ENCODE assay signal across 8 cellular contexts in genomic region chr19:49639401-49640112, GRCh38. TPM values are rescaled to one million over a fixed set of nuclear protein-coding genes. Genes with fewer than 3 reads are reported as not detected.
A peak's percentile ranks its signal among the peaks of the same experiment; 100 is the strongest.
DNase-seq lines count a peak whose midpoint lies in the region; ATAC-seq and TF ChIP-seq lines count a peak whose summit lies in the region.

No MANE protein-coding gene starts in this region.

- H3K27ac Mint-ChIP-seq in CD4-positive, alpha-beta T cell: peak overlapping the region; percentile 97

- POLR2A ChIA-PET in CD4-positive, alpha-beta T cell (lab: Charles Lee): interaction anchor here (0.5 to 5.5 kb wide), 30 partner anchors 8 to 1314 kb away, joined by 3 to 125 read pairs (median 4); partner anchors contain the start of genes AKT1S1, ALDH16A1, BCL2L12 and EMP3

- ATAC-seq in CD4-positive, alpha-beta T cell (ENCODE audit: poor library complexity): no peak
- no peak for ATAC-seq in GM18858 (IDR thresholded peaks at IDR 0.05; ENCODE audit: unreplicated experiment)

- H2AFZ ChIP-seq in OCI-LY3 (ENCODE audit: low read depth, low read length) (peak overlapping the region; percentile 3; the same call in 1 of the 2 replicates), neuronal stem cell (ENCODE audit: low read length) (peak overlapping the region; percentile 58)

- H3K36me3 Mint-ChIP-seq in CD4-positive, alpha-beta T cell (ENCODE audit: low read depth): peaks cover 5% of the 10 kb centered on the region

- peaks cover 15% of the 10 kb centered on the region for H3K4me1 ChIP-seq in OCI-LY3 (ENCODE audit: low read length)
- peaks cover 7% of the 10 kb centered on the region for H3K4me1 ChIP-seq in endocrine pancreas (ENCODE audit: control insufficient read depth, insufficient read depth, low read length)
- peaks cover 23 to 43% of the 10 kb centered on the region in 2 donors for H3K4me1 ChIP-seq in neuronal stem cell (ENCODE audit: control insufficient read depth in 2 of 2, insufficient read depth in 1 of 2, low read depth in 1 of 2, low read length in 2 of 2)

- peak overlapping the region; percentile 95 for H3K4me3 Mint-ChIP-seq in CD4-positive, alpha-beta T cell

- H3K4me3 ChIP-seq in OCI-LY3 (ENCODE audit: low read length) (peak overlapping the region; percentile 79), endocrine pancreas (ENCODE audit: control insufficient read depth, insufficient read depth, low read length) (no peak overlapping the region), neuronal stem cell (ENCODE audit: low read length in 2 of 2) (peak overlapping the region; percentile 33 to 74)

- H3K79me2 ChIP-seq in OCI-LY3 (ENCODE audit: low read length): peaks cover 29% of the 10 kb centered on the region

- peaks cover 9% of the 10 kb centered on the region for H3K79me1 ChIP-seq in neuronal stem cell (ENCODE audit: low read depth, low read length)

- H3K27me3 ChIP-seq in CD4-positive, alpha-beta T cell (ENCODE audit: control insufficient read depth, insufficient read depth, low read length): no peaks in the 10 kb centered on the region
- peaks cover 8% of the 10 kb centered on the region for H3K27me3 ChIP-seq in OCI-LY3 (ENCODE audit: low read depth, low read length)
- H3K27me3 ChIP-seq in endocrine pancreas (ENCODE audit: control insufficient read depth, insufficient read depth, low read length): no peaks in the 10 kb centered on the region
- no peaks in the 10 kb centered on the region for H3K27me3 ChIP-seq in neuronal stem cell (ENCODE audit: control insufficient read depth in 3 of 3, insufficient read depth in 3 of 3, low read depth in 1 of 3, low read length in 3 of 3)

- no peaks in the 10 kb centered on the region for H3K9me3 Mint-ChIP-seq in CD4-positive, alpha-beta T cell

- peaks cover 5% of the 10 kb centered on the region for H3K36me3 ChIP-seq in OCI-LY3 (replicated peaks; ENCODE audit: low read depth, low read length)
- no peaks in the 10 kb centered on the region for H3K36me3 ChIP-seq in endocrine pancreas (ENCODE audit: control insufficient read depth, insufficient read depth, low read length)
- H3K36me3 ChIP-seq in neuronal stem cell (replicated peaks in 1 of 2; ENCODE audit: control insufficient read depth in 2 of 2, insufficient read depth in 2 of 2, low read length in 2 of 2): peaks cover 3 to 8% of the 10 kb centered on the region in 2 donors

- H4K20me1 ChIP-seq in OCI-LY3 (ENCODE audit: insufficient read depth, low read length): peaks cover 3% of the 10 kb centered on the region; the same call in 1 of the 2 replicates

- no peak overlapping the region for H4K91ac ChIP-seq in neuronal stem cell (ENCODE audit: low read depth, low read length, poor library complexity)

- peaks cover 63% of the 10 kb centered on the region for H3K4me1 Mint-ChIP-seq in CD4-positive, alpha-beta T cell (ENCODE audit: low read depth)

- H2BK15ac ChIP-seq in neuronal stem cell (ENCODE audit: low read length): no peak overlapping the region

- WGBS in neuronal stem cell (ENCODE audit: extremely low coverage in 2 of 2, insufficient read length in 2 of 2, insufficient replicate concordance in 1 of 2), 2 donors: no CpG with 5 or more reads among the region's 31 CpGs

- intact Hi-C loops in CD4-positive, alpha-beta T cell (cut with DNase I, micrococcal nuclease): loop anchor here (1.0 to 5.0 kb wide), 7 partner anchors 17 to 388 kb away; partner anchors contain the start of genes AKT1S1 (in 1 of the 2), TBC1D17 (in 1 of the 2), VRK3 (in 1 of the 2) and ZNF473 (in 1 of the 2)

- H3K4ac ChIP-seq in neuronal stem cell (ENCODE audit: low read length): no peak overlapping the region

- H3K27ac ChIP-seq in CD4-positive, alpha-beta T cell (ENCODE audit: low read depth, low read length): peak overlapping the region; percentile 35
- H3K27ac ChIP-seq in OCI-LY3 (ENCODE audit: low read length): no peak overlapping the region
- no peak overlapping the region for H3K27ac ChIP-seq in neuronal stem cell (replicated peaks; ENCODE audit: low read length)

- H3K9me3 ChIP-seq in CD4-positive, alpha-beta T cell (ENCODE audit: control insufficient read depth, low read length): no peaks in the 10 kb centered on the region
- H3K9me3 ChIP-seq in OCI-LY3 (ENCODE audit: insufficient read depth, low read length) (no peaks in the 10 kb centered on the region), endocrine pancreas (ENCODE audit: control insufficient read depth, low read length) (no peaks in the 10 kb centered on the region), neuronal stem cell (replicated peaks in 1 of 2; ENCODE audit: control insufficient read depth in 2 of 2, insufficient read depth in 1 of 2, low read depth in 1 of 2, low read length in 2 of 2) (no peaks in the 10 kb centered on the region)

- H3K18ac ChIP-seq in neuronal stem cell (ENCODE audit: low read length): peak overlapping the region; percentile 78

- DNase-seq in CD4-positive, alpha-beta T cell: no peak
- DNase-seq in neuronal stem cell (ENCODE audit: low spot score) (peak; percentile 33), activated gamma-delta T cell treated with Interleukin-2 at 50 U/mL for 16 hours (no peak), NOMO-1 treated with DMSO at 0.1 percent for 48 hours (lab: John Stamatoyannopoulos, UW; ENCODE audit: unreplicated experiment) (no peak)
- no peak for DNase-seq in stimulated activated CD4-positive, alpha-beta T cell treated with anti-CD3 and anti-CD28 coated beads, Interleukin-1b, Interleukin-23, amount 100 ng/mL, for 48 hours

- H3K23ac ChIP-seq in neuronal stem cell (ENCODE audit: low read depth, low read length, poor library complexity): no peak overlapping the region

- no peaks in the 10 kb centered on the region for H3K27me3 Mint-ChIP-seq in CD4-positive, alpha-beta T cell

- peak overlapping the region; percentile 86 for H3K4me2 ChIP-seq in OCI-LY3 (ENCODE audit: low read length)
- H3K4me2 ChIP-seq in neuronal stem cell (ENCODE audit: insufficient read depth, low read length, poor library complexity, severe bottlenecking): peak overlapping the region; percentile 56

- H2BK12ac ChIP-seq in neuronal stem cell (ENCODE audit: low read length): no peak overlapping the region

- H4K8ac ChIP-seq in neuronal stem cell (ENCODE audit: low read depth, low read length): no peak overlapping the region

- H2BK5ac ChIP-seq in neuronal stem cell (ENCODE audit: low read length): no peak overlapping the region

- no peak overlapping the region for H2AK5ac ChIP-seq in neuronal stem cell (ENCODE audit: low read depth, low read length)

- H3K9ac ChIP-seq in OCI-LY3 (ENCODE audit: low read length) (peak overlapping the region; percentile 69), endocrine pancreas (ENCODE audit: control insufficient read depth, insufficient read depth, low read length) (peak overlapping the region; percentile 27), neuronal stem cell (ENCODE audit: low read depth, low read length, poor library complexity) (no peak overlapping the region)

- CTCF ChIA-PET in CD4-positive, alpha-beta T cell (lab: Charles Lee): interaction anchor here (0.8 to 1.8 kb wide), 6 partner anchors 21 to 105 kb away, joined by 3 to 6 read pairs (median 3); no protein-coding TSS in a partner anchor

- no peak overlapping the region for H2BK120ac ChIP-seq in neuronal stem cell (ENCODE audit: low read depth, low read length)

- TF ChIP-seq CTCF in CD4-positive, alpha-beta T cell (IDR thresholded peaks at IDR 0.05): no peak
- no peak for TF ChIP-seq CTCF in OCI-LY3 (IDR thresholded peaks at IDR 0.05; ENCODE audit: low read depth, low read length)

- no peak overlapping the region for H3K14ac ChIP-seq in neuronal stem cell (ENCODE audit: low read length)

RNA-seq across cellular contexts. Expression of gene RRAS, which starts 0.4 kb away (rescaled TPM):
- 1 to 10 TPM; 4.2 to 4.7 TPM for total RNA-seq in CD4-positive, alpha-beta T cell
- polyA plus RNA-seq in neuronal stem cell (2013, experiment 1 of 2): 24.4 TPM
- 23.5 TPM for polyA plus RNA-seq in neuronal stem cell (2013, experiment 2 of 2)

RNA-seq across cellular contexts. Expression of gene SCAF1, which starts 2.5 kb away (rescaled TPM):
- 10 to 100 TPM; 30.6 to 34.8 TPM for total RNA-seq in CD4-positive, alpha-beta T cell
- 46.4 TPM for polyA plus RNA-seq in neuronal stem cell (2013, experiment 1 of 2)
- polyA plus RNA-seq in neuronal stem cell (2013, experiment 2 of 2): 48.0 TPM

RNA-seq across cellular contexts. Expression of gene IRF3, which starts 26.1 kb away (rescaled TPM):
- total RNA-seq in CD4-positive, alpha-beta T cell: 100 to 1,000 TPM; 109 to 119 TPM
- polyA plus RNA-seq in neuronal stem cell (2013, experiment 1 of 2): 68.3 TPM
- 66.0 TPM for polyA plus RNA-seq in neuronal stem cell (2013, experiment 2 of 2)

RNA-seq across cellular contexts. Expression of gene BCL2L12, which starts 26.2 kb away (rescaled TPM):
- total RNA-seq in CD4-positive, alpha-beta T cell: 10 to 100 TPM in 1 of 2 experiments, 1 to 10 TPM in 1; 9.9 to 11.3 TPM
- 124 TPM for polyA plus RNA-seq in neuronal stem cell (2013, experiment 1 of 2)
- 114 TPM for polyA plus RNA-seq in neuronal stem cell (2013, experiment 2 of 2)

RNA-seq across cellular contexts. Expression of gene PRMT1, which starts 37.5 kb away (rescaled TPM):
- total RNA-seq in CD4-positive, alpha-beta T cell: 10 to 100 TPM; 41.5 to 46.4 TPM
- polyA plus RNA-seq in neuronal stem cell (2013, experiment 1 of 2): 433 TPM
- polyA plus RNA-seq in neuronal stem cell (2013, experiment 2 of 2): 420 TPM
